18 cellular contexts compared by ENCODE assay signal in genomic region chrX:67726028-67726427, GRCh38.
DNase-seq lines count a peak whose midpoint lies in the region; TF ChIP-seq lines count a peak whose summit lies in the region.
"Had no signal": no experiment of that assay in that cellular context is flagged by ENCODE, and none has a peak within 500 bp of the region (broad histone marks: within the 10 kb centered on the region; RNA-seq: fewer than 3 reads in every experiment).

No MANE protein-coding gene starts in this region.

- no peak overlapping the region for H3K4me3 ChIP-seq in ascending aorta

- H3K27me3 ChIP-seq in ascending aorta = no peaks in the 10 kb centered on the region

- H3K4me1 ChIP-seq in ascending aorta = no peaks in the 10 kb centered on the region

- no peak overlapping the region for H3K27ac ChIP-seq in ascending aorta
- H3K27ac ChIP-seq: 22Rv1, HL-60 had no signal

- TF ChIP-seq CTCF in ascending aorta (IDR thresholded peaks at IDR 0.05) = no peak

- no peaks in the 10 kb centered on the region for H3K9me3 ChIP-seq in ascending aorta

- H3K36me3 ChIP-seq in ascending aorta = no peaks in the 10 kb centered on the region

- peak; percentile 90 for DNase-seq in SIG-M5 treated with dmso at 0.1 percent for 504 hours (lab: John Stamatoyannopoulos, UW; ENCODE audit: unreplicated experiment)
- no peak for DNase-seq in SIG-M5 (lab: John Stamatoyannopoulos, UW)
- DNase-seq in SKM-1 (lab: John Stamatoyannopoulos, UW; ENCODE audit: unreplicated experiment) = peak; percentile 40
- peak; percentile 20 for DNase-seq in medulla oblongata (ENCODE audit: extremely low spot score)
- no peak for DNase-seq in hippocampal formation (lab: John Stamatoyannopoulos, UW)
- no peak for DNase-seq in DMS153 treated with DMSO at 0.1 percent for 48 hours (lab: John Stamatoyannopoulos, UW; ENCODE audit: unreplicated experiment)
- DNase-seq in D341Med (ENCODE audit: low spot score) = no peak
- DNase-seq in ascending aorta (ENCODE audit: low spot score in 2 of 2) = no peak
- DNase-seq: CD8-positive, alpha-beta memory T cell; GOT3; NCI-H1048; NCI-H146; NCI-H2081 treated with DMSO at 0.1 percent for 48 hours; NCI-H2227 treated with DMSO at 0.1 percent for 48 hours; NCI-H524; SHP77 had no signal

- intact Hi-C loops in ascending aorta (cut with DNase I) = no loop called here

Comparison
In these comparisons a context has a peak if more than half of its experiments do, and no peak if none do; other contexts are left out.
1. DNase-seq: peak in SIG-M5 treated with dmso at 0.1 percent for 504 hours (single experiment), SKM-1 (single experiment) and medulla oblongata (single experiment); none in SIG-M5 (single experiment), hippocampal formation (0 of 2), DMS153 treated with DMSO at 0.1 percent for 48 hours (single experiment), D341Med (single experiment) and ascending aorta (0 of 2).